ENCODE assay signal across 1 cellular context in the genomic region with DNA sequence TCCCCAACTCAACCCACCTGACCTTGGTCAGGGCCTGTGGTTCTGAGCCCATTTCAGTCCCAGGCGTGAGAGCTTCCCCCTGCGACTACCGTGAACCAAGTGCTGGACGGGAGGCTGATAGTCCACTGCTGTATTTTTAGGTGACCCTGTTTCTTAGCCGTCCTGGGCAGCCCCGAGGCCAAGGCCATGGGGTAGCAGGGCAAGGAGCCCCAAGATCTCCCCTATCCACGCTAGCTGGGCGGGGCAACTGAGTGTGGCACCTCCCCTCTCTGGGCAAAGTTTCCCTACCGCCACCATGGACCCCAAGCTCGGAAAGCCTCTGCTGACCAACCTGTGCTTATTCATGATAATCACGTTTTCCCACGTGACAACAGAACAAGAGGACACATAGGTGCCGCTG.
TF ChIP-seq lines count a peak whose summit lies in the region.

No MANE protein-coding gene starts in this region.

TF ChIP-seq in IMR-90, 13 proteins besides CTCF, POLR2A, EP300 and RAD21:
- TF ChIP-seq MAZ (IDR thresholded peaks at IDR 0.05; ENCODE audit: borderline replicate concordance, low read depth, low read length): no peak
- no peak for TF ChIP-seq CHD1 (IDR thresholded peaks at IDR 0.05; ENCODE audit: low read depth, low read length)
- TF ChIP-seq, protein P1, sequence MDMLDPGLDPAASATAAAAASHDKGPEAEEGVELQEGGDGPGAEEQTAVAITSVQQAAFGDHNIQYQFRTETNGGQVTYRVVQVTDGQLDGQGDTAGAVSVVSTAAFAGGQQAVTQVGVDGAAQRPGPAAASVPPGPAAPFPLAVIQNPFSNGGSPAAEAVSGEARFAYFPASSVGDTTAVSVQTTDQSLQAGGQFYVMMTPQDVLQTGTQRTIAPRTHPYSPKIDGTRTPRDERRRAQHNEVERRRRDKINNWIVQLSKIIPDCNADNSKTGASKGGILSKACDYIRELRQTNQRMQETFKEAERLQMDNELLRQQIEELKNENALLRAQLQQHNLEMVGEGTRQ (IDR thresholded peaks at IDR 0.05; ENCODE audit: low read depth, low read length): no peak
